ENCODE assay signal across 8 cellular contexts in the genomic region with DNA sequence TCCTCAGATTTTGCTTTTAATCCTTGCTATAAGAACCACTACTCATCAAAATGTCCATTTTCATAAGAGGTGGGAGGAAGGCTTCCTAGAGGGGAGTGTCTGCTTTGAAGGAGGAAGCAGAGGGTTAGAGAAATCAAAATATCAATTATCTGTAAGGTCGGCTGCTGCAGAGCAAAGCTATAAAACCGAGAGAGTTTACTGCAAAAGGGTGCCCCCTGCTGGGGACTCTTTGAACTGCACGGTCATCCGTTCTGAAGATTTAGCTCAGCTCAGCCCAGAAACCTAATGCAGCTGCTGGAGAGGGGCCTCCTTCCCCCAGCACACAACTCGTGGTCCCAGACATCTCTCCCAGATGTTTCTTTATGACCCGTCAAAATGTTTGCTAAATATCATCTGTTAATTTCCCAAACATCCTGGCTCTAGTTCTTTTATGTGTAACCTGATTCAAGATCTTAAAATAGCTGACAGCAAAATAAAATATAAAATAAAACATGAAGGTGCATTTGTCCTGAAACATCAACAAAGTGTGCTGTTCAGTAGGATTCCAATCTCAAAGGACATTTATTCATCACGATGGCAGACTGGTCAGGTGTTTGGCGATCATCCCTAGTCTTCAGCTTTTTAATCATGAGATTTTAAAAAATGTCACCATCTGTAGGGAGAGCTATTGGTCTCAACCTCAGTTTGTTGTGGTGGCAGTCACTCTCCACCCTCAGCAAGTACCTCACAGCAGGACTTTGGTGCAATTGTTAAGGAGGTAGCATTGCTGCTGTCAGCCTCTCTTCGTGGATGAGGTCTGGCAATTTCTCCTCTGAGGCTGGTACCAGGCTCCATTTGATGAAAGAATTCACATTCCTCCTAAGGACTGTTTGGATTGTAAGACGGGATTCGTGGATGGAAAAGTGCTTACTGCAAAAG.
DNase-seq lines count a peak whose midpoint lies in the region; ATAC-seq and TF ChIP-seq lines count a peak whose summit lies in the region.

No MANE protein-coding gene starts in this region.

- no peak overlapping the region for H3K27ac ChIP-seq in lower lobe of right lung

- H3K9me3 ChIP-seq in lower lobe of right lung, result no peaks in the 10 kb centered on the region

- peak; percentile 73 for ATAC-seq in HG03175 (IDR thresholded peaks at IDR 0.05; ENCODE audit: unreplicated experiment)
- ATAC-seq in lower lobe of right lung, result peak; percentile 82 to 90

- no peak overlapping the region for H3K4me3 ChIP-seq in lower lobe of right lung

- DNase-seq in GM03348 (ENCODE audit: low spot score), result peak; percentile 68
- peak; percentile 53 for DNase-seq in NCI-H460 (ENCODE audit: extremely low read depth, low read depth)
- DNase-seq in activated CD4-positive, alpha-beta T cell treated with anti-CD3 and anti-CD28 coated beads for 48 hours, result peak; percentile 89
- DNase-seq in dermis blood vessel endothelial cell, result peak; percentile 90
- peak; percentile 78 for DNase-seq in lower lobe of right lung
- DNase-seq in stimulated activated CD4-positive, alpha-beta T cell treated with anti-CD3 and anti-CD28 coated beads, TNF-alpha, amount 100 ng/mL, for 48 hours (ENCODE audit: low read depth in 3 of 3), result peak; percentile 56 to 75 (median 75)
- DNase-seq in mesenteric fat pad (ENCODE audit: low spot score), result no peak

- peak; percentile 97 for TF ChIP-seq CTCF in lower lobe of right lung (IDR thresholded peaks at IDR 0.05)

- H3K27me3 ChIP-seq in lower lobe of right lung (ENCODE audit: low read depth), result peaks cover 17% of the 10 kb centered on the region

- intact Hi-C loops in lower lobe of right lung (cut with DNase I), result loop anchor here (10.0 kb wide), 1 partner anchor 310 kb away; no protein-coding TSS in a partner anchor

- H3K4me1 ChIP-seq in lower lobe of right lung, result no peaks in the 10 kb centered on the region

- H3K36me3 ChIP-seq in lower lobe of right lung, result no peaks in the 10 kb centered on the region
